14 cellular contexts compared by ENCODE assay signal in genomic region chr7:133583545-133584171, GRCh38.
DNase-seq lines count a peak whose midpoint lies in the region; ATAC-seq, FAIRE-seq and TF ChIP-seq lines count a peak whose summit lies in the region.
"Had no signal": no experiment of that assay in that cellular context is flagged by ENCODE, and none has a peak within 500 bp of the region (broad histone marks: within the 10 kb centered on the region; RNA-seq: fewer than 3 reads in every experiment).

No MANE protein-coding gene starts in this region.

- H3K9me3 ChIP-seq in endothelial cell of umbilical vein (replicated peaks; ENCODE audit: control insufficient read depth, insufficient read depth, low read length) (no peaks in the 10 kb centered on the region), kidney (ENCODE audit: control insufficient read depth in 1 of 2, low read length in 2 of 2) (no peaks in the 10 kb centered on the region)
- H3K9me3 ChIP-seq: A549 had no signal

- H3K9me2 ChIP-seq in GM23338 (ENCODE audit: insufficient read depth) = no peaks in the 10 kb centered on the region

- H3K79me2 ChIP-seq in GM23338 (replicated peaks; ENCODE audit: insufficient read depth) (no peaks in the 10 kb centered on the region), endothelial cell of umbilical vein (ENCODE audit: control insufficient read depth, insufficient read depth, low read length) (no peaks in the 10 kb centered on the region)

- TF ChIP-seq CTCF in GM23338 (conservative IDR thresholded peaks at IDR 0.05; ENCODE audit: low read depth in 2 of 2) = no peak
- TF ChIP-seq CTCF in WTC11 (IDR thresholded peaks at IDR 0.05) = no peak
- no peak for TF ChIP-seq CTCF in endothelial cell of umbilical vein (IDR thresholded peaks at IDR 0.05; ENCODE audit: extremely low read depth in 1 of 2, insufficient read depth in 1 of 2, low read depth in 1 of 2, low read length in 2 of 2)
- TF ChIP-seq CTCF in osteocyte (IDR thresholded peaks at IDR 0.05) = no peak
- TF ChIP-seq CTCF in kidney (IDR thresholded peaks at IDR 0.05; ENCODE audit: borderline replicate concordance, extremely low read depth, insufficient read depth) = no peak

- H3K27ac Mint-ChIP-seq in GM23338 (peak overlapping the region; percentile 38), WTC11 (peak overlapping the region; percentile 2; the same call in 1 of the 2 replicates), osteocyte (ENCODE audit: unreplicated experiment) (peak overlapping the region; percentile 83)
- H3K27ac Mint-ChIP-seq: IgD-negative memory B cell had no signal

- no peaks in the 10 kb centered on the region for H3K9me3 Mint-ChIP-seq in GM23338
- peaks cover 5% of the 10 kb centered on the region for H3K9me3 Mint-ChIP-seq in WTC11
- no peaks in the 10 kb centered on the region for H3K9me3 Mint-ChIP-seq in osteocyte (ENCODE audit: unreplicated experiment)

- H3K4me1 ChIP-seq in GM23338 (ENCODE audit: insufficient read depth) = peaks cover 15% of the 10 kb centered on the region
- H3K4me1 ChIP-seq in endothelial cell of umbilical vein (ENCODE audit: control insufficient read depth, extremely low read depth, insufficient read depth, low read length) = peaks cover 22% of the 10 kb centered on the region
- H3K4me1 ChIP-seq in kidney (ENCODE audit: control insufficient read depth in 1 of 2, insufficient read depth in 1 of 2, low read depth in 1 of 2, low read length in 2 of 2) = no peaks in the 10 kb centered on the region

- no TSS peak for BruUV-seq in endothelial cell of umbilical vein (replicated peaks; lab: Mats Ljungman, UMichigan)

- H3K27ac ChIP-seq in GM23338 (ENCODE audit: low read depth) = no peak overlapping the region
- H3K27ac ChIP-seq in endothelial cell of umbilical vein (ENCODE audit: insufficient read depth, low read depth, low read length) = peak overlapping the region; percentile 50
- H3K27ac ChIP-seq in kidney (ENCODE audit: low read depth in 2 of 2, low read length in 2 of 2) = no peak overlapping the region

- intact Hi-C loops in endothelial cell of umbilical vein (cut with micrococcal nuclease) = no loop called here
- intact Hi-C loops in kidney (cut with DNase I) = no loop called here

- dilution Hi-C loops in endothelial cell of umbilical vein (cut with MboI; ENCODE audit: extremely low pct_ligation_motif_present, low sequenced_read_pairs) = no loop called here

- H3K27me3 ChIP-seq in GM23338 (ENCODE audit: insufficient read depth) (no peaks in the 10 kb centered on the region), endothelial cell of umbilical vein (ENCODE audit: control insufficient read depth in 2 of 2, insufficient read depth in 2 of 2, low read length in 2 of 2) (no peaks in the 10 kb centered on the region)

- H3F3A ChIP-seq in GM23338 (replicated peaks; ENCODE audit: low read depth) = no peaks in the 10 kb centered on the region

- H3K36me3 Mint-ChIP-seq in GM23338 (ENCODE audit: low read depth) (peaks cover 2% of the 10 kb centered on the region; the same call in 1 of the 3 replicates), WTC11 (peaks cover 6% of the 10 kb centered on the region), osteocyte (ENCODE audit: unreplicated experiment) (peaks cover 6% of the 10 kb centered on the region)

- H3K36me3 ChIP-seq in GM23338 (ENCODE audit: insufficient read depth) (no peaks in the 10 kb centered on the region), endothelial cell of umbilical vein (ENCODE audit: control insufficient read depth in 2 of 2, extremely low read depth in 1 of 2, insufficient read depth in 2 of 2, low read length in 2 of 2) (no peaks in the 10 kb centered on the region), kidney (ENCODE audit: control insufficient read depth in 1 of 2, insufficient read depth in 2 of 2, low read length in 2 of 2) (no peaks in the 10 kb centered on the region)

- H3K4me3 ChIP-seq in GM23338 (no peak overlapping the region), endothelial cell of umbilical vein (replicated peaks in 1 of 3; ENCODE audit: insufficient read depth in 1 of 3, low read depth in 1 of 3, low read length in 3 of 3) (no peak overlapping the region), kidney (ENCODE audit: low read length in 2 of 2) (no peak overlapping the region)
- H3K4me3 ChIP-seq: A549 had no signal

- CTCF ChIA-PET in WTC11 (lab: Charles Lee) (no interaction called here), endothelial cell of umbilical vein (lab: Charles Lee) (no interaction called here)

- no peak overlapping the region for H3K4me2 ChIP-seq in GM23338
- no peak overlapping the region for H3K4me2 ChIP-seq in endothelial cell of umbilical vein (ENCODE audit: insufficient read depth, low read length)

- FAIRE-seq in endothelial cell of umbilical vein (lab: Jason Lieb, UNC) (no peak), kidney (lab: Jason Lieb, UNC) (no peak), frontal cortex (lab: Jason Lieb, UNC) (no peak)
- FAIRE-seq: A549 had no signal

- H3K4me3 Mint-ChIP-seq in GM23338 (no peak overlapping the region), WTC11 (no peak overlapping the region), osteocyte (ENCODE audit: unreplicated experiment) (peak overlapping the region; percentile 21)
- H3K4me3 Mint-ChIP-seq: IgD-negative memory B cell had no signal

- no peak overlapping the region for H2AFZ ChIP-seq in GM23338
- H2AFZ ChIP-seq in endothelial cell of umbilical vein (ENCODE audit: low read depth, low read length) = no peak overlapping the region

- H3K4me1 Mint-ChIP-seq in GM23338 (peaks cover 22% of the 10 kb centered on the region), WTC11 (peaks cover 18% of the 10 kb centered on the region), osteocyte (ENCODE audit: unreplicated experiment) (peaks cover 51% of the 10 kb centered on the region)

- no peak for TF ChIP-seq POLR2A in endothelial cell of umbilical vein (IDR thresholded peaks at IDR 0.05; ENCODE audit: low read depth, low read length)

- H3K9ac ChIP-seq in endothelial cell of umbilical vein (replicated peaks; ENCODE audit: extremely low read depth, insufficient read depth, low read length) (peak overlapping the region; percentile 44), kidney (ENCODE audit: low read length in 2 of 2) (no peak overlapping the region)

- H3K27me3 Mint-ChIP-seq in GM23338 (ENCODE audit: insufficient read depth, low read depth, poor library complexity) (no peaks in the 10 kb centered on the region), WTC11 (ENCODE audit: low read depth) (no peaks in the 10 kb centered on the region), osteocyte (ENCODE audit: unreplicated experiment) (no peaks in the 10 kb centered on the region)
- H3K27me3 Mint-ChIP-seq: IgD-negative memory B cell had no signal

- POLR2A ChIA-PET in WTC11 (lab: Charles Lee) = no interaction called here
- POLR2A ChIA-PET in endothelial cell of umbilical vein (lab: Charles Lee) = no interaction called here

- H4K20me1 ChIP-seq in GM23338 (replicated peaks; ENCODE audit: insufficient read depth) (no peaks in the 10 kb centered on the region), endothelial cell of umbilical vein (replicated peaks; ENCODE audit: control insufficient read depth, extremely low read depth, insufficient read depth, low read length) (no peaks in the 10 kb centered on the region)

- H3K9me1 ChIP-seq in endothelial cell of umbilical vein (replicated peaks; ENCODE audit: control insufficient read depth, extremely low read depth, insufficient read depth, low read length) = no peaks in the 10 kb centered on the region

- DNase-seq in GM23338 (ENCODE audit: low spot score) = no peak
- no peak for DNase-seq in WTC11 (ENCODE audit: low spot score)
- no peak for DNase-seq in endothelial cell of umbilical vein (ENCODE audit: low read depth, low spot score)
- no peak for DNase-seq in osteocyte (ENCODE audit: extremely low spot score, unreplicated experiment)
- no peak for DNase-seq in C1 segment of cervical spinal cord (lab: John Stamatoyannopoulos, UW)
- no peak for DNase-seq in kidney
- DNase-seq in frontal cortex (ENCODE audit: low spot score in 2 of 2) = no peak
- DNase-seq: AML-193, COR-L47, H7, NCI-H1417, NCI-H187 treated with DMSO at 0.1 percent for 48 hours had no signal

- ATAC-seq in GM23338 (no peak), WTC11 (no peak)
- ATAC-seq: A549 had no signal

TF ChIP-seq in GM23338, 12 proteins besides CTCF, POLR2A, EP300 and RAD21 (continues in another document):
- TF ChIP-seq ETS1 (IDR thresholded peaks at IDR 0.05) (no peak), CREB1 (CRISPR knock-in tag; IDR thresholded peaks at IDR 0.05; ENCODE audit: low read depth) (no peak)

TF ChIP-seq in WTC11, 78 proteins besides CTCF, POLR2A, EP300 and RAD21 (continues in another document):
- TF ChIP-seq ZNF121 (CRISPR knock-in tag; IDR thresholded peaks at IDR 0.05) = no peak

TF ChIP-seq in endothelial cell of umbilical vein, 7 proteins besides CTCF, POLR2A, EP300 and RAD21:
- TF ChIP-seq POLR2AphosphoS5 (IDR thresholded peaks at IDR 0.05; ENCODE audit: insufficient read depth, low read depth, low read length) (no peak), EZH2 (IDR thresholded peaks at IDR 0.05; ENCODE audit: borderline replicate concordance, low read depth, low read length, severe bottlenecking) (no peak), FOS (IDR thresholded peaks at IDR 0.05; ENCODE audit: borderline replicate concordance, insufficient read depth, low read length) (no peak), JUN (IDR thresholded peaks at IDR 0.05; ENCODE audit: borderline replicate concordance, insufficient read depth, insufficient read length, low read depth) (no peak), MYC (IDR thresholded peaks at IDR 0.05; ENCODE audit: low read depth, low read length) (no peak), GATA2 (IDR thresholded peaks at IDR 0.05; ENCODE audit: insufficient read depth, insufficient read length, low read depth, low read length) (no peak)
- TF ChIP-seq, protein P1, sequence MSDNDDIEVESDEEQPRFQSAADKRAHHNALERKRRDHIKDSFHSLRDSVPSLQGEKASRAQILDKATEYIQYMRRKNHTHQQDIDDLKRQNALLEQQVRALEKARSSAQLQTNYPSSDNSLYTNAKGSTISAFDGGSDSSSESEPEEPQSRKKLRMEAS (IDR thresholded peaks at IDR 0.05; ENCODE audit: insufficient read depth, insufficient read length) = no peak

Comparison
In these comparisons a context has a peak if more than half of its experiments do, and no peak if none do; other contexts are left out.
1. H3K27ac Mint-ChIP-seq: peak in every context shown above with its lines; median percentile 83 in osteocyte; 38 in GM23338; 2 in WTC11.